In genomic region chr9:78973906-78974305, GRCh38 we compare ENCODE assay signal across 13 cellular contexts.
A peak's percentile ranks its signal among the peaks of the same experiment; 100 is the strongest.
DNase-seq lines count a peak whose midpoint lies in the region; ATAC-seq and TF ChIP-seq lines count a peak whose summit lies in the region.
"Had no signal": no experiment of that assay in that cellular context is flagged by ENCODE, and none has a peak within 500 bp of the region (broad histone marks: within the 10 kb centered on the region; RNA-seq: fewer than 3 reads in every experiment).

No MANE protein-coding gene starts in this region.

- H3K9ac ChIP-seq in GM23248 = no peak overlapping the region

- no peaks in the 10 kb centered on the region for H4K20me1 ChIP-seq in GM23248 (ENCODE audit: insufficient read depth)

- intact Hi-C loops in A673 (cut with micrococcal nuclease; ENCODE audit: unreplicated experiment) = no loop called here
- intact Hi-C loops in spleen (cut with DNase I; ENCODE audit: low total_unique reads) = no loop called here

- H3K9me2 ChIP-seq in GM23248 (ENCODE audit: insufficient read depth) = no peaks in the 10 kb centered on the region

- no peak overlapping the region for H2AFZ ChIP-seq in GM23248

- no peak overlapping the region for H3K4me2 ChIP-seq in GM23248 (ENCODE audit: unreplicated experiment)

- H3K27ac ChIP-seq in A673 (ENCODE audit: low read depth, low read length, poor library complexity, severe bottlenecking) (no peak overlapping the region), GM23248 (no peak overlapping the region), spleen (no peak overlapping the region)
- H3K27ac ChIP-seq: ascending aorta, uterus had no signal

- POLR2A ChIA-PET in A673 (lab: Charles Lee; ENCODE audit: low non-redundant PET) = no interaction called here

- TF ChIP-seq POLR2A in spleen (IDR thresholded peaks at IDR 0.05) = no peak

- H3K4me3 ChIP-seq in A673 (ENCODE audit: low read depth, low read length, poor library complexity, severe bottlenecking) = no peak overlapping the region
- H3K4me3 ChIP-seq in GM23248 = no peak overlapping the region
- no peak overlapping the region for H3K4me3 ChIP-seq in spleen
- H3K4me3 ChIP-seq: ascending aorta, uterus had no signal

- no TSS peak for BruUV-seq in A673 (replicated peaks; lab: Mats Ljungman, UMichigan)

- H3K36me3 ChIP-seq in A673 (ENCODE audit: insufficient read depth, low read length, poor library complexity, severe bottlenecking) (no peaks in the 10 kb centered on the region), GM23248 (ENCODE audit: low read depth) (no peaks in the 10 kb centered on the region), spleen (no peaks in the 10 kb centered on the region)
- H3K36me3 ChIP-seq: ascending aorta, uterus had no signal

- H3F3A ChIP-seq in GM23248 (ENCODE audit: insufficient read depth) = no peaks in the 10 kb centered on the region

- no peak for TF ChIP-seq CTCF in A673 (conservative IDR thresholded peaks at IDR 0.05; ENCODE audit: low read depth, low read length)
- no peak for TF ChIP-seq CTCF in spleen (IDR thresholded peaks at IDR 0.05 in 8 of 11, conservative IDR thresholded peaks at IDR 0.05 in 3 of 11)

- H3K9me3 ChIP-seq in A673 (ENCODE audit: low read depth, low read length, poor library complexity, severe bottlenecking) (no peaks in the 10 kb centered on the region), GM23248 (ENCODE audit: low read depth) (no peaks in the 10 kb centered on the region), spleen (no peaks in the 10 kb centered on the region)
- H3K9me3 ChIP-seq: ascending aorta, uterus had no signal

- H3K4me1 ChIP-seq in A673 (ENCODE audit: insufficient read depth, low read length, poor library complexity, severe bottlenecking) = no peaks in the 10 kb centered on the region
- peaks cover 5% of the 10 kb centered on the region; the same call in 1 of the 2 replicates for H3K4me1 ChIP-seq in GM23248 (ENCODE audit: insufficient read depth)
- no peaks in the 10 kb centered on the region for H3K4me1 ChIP-seq in spleen
- H3K4me1 ChIP-seq: ascending aorta, uterus had no signal

- H3K27me3 ChIP-seq in A673 (replicated peaks; ENCODE audit: insufficient read depth, low read depth, low read length, poor library complexity) (no peaks in the 10 kb centered on the region), GM23248 (replicated peaks; ENCODE audit: insufficient read depth) (no peaks in the 10 kb centered on the region), spleen (replicated peaks in 1 of 7) (no peaks in the 10 kb centered on the region)
- H3K27me3 ChIP-seq: ascending aorta, uterus had no signal

- in situ Hi-C loops in GM23248 (cut with MboI) = no loop called here
- in situ Hi-C loops in G401 (cut with HindIII; ENCODE audit: low sequenced_read_pairs) = no loop called here

- ATAC-seq in GM19455 (IDR thresholded peaks at IDR 0.05; ENCODE audit: unreplicated experiment) = no peak
- ATAC-seq: naive thymus-derived CD8-positive, alpha-beta T cell had no signal

- CTCF ChIA-PET in A673 (lab: Charles Lee) = no interaction called here

- DNase-seq in A673 (ENCODE audit: low spot score) (peak; percentile 15), GM23248 (peak; percentile 63), NCI-H460 (ENCODE audit: extremely low read depth, low read depth) (peak; percentile 7), fibroblast of gingiva (ENCODE audit: low read depth) (peak; percentile 58), G401 (ENCODE audit: low spot score) (no peak), spleen (no peak)
- DNase-seq in activated CD8-positive, alpha-beta memory T cell treated with anti-CD3 and anti-CD28 coated beads for 24 hours = no peak
- DNase-seq: C1 segment of cervical spinal cord; naive thymus-derived CD8-positive, alpha-beta T cell; NCI-H187; uterus had no signal

- H3K79me2 ChIP-seq in GM23248 (ENCODE audit: insufficient read depth) = no peaks in the 10 kb centered on the region

Comparison
In these comparisons a context has a peak if more than half of its experiments do, and no peak if none do; other contexts are left out.
1. DNase-seq: peak in A673 (single experiment), GM23248 (single experiment), NCI-H460 (single experiment) and fibroblast of gingiva (single experiment); none in activated CD8-positive, alpha-beta memory T cell treated with anti-CD3 and anti-CD28 coated beads for 24 hours (single experiment), G401 (single experiment) and spleen (single experiment).